16 cellular contexts compared by ENCODE assay signal in the genomic region with DNA sequence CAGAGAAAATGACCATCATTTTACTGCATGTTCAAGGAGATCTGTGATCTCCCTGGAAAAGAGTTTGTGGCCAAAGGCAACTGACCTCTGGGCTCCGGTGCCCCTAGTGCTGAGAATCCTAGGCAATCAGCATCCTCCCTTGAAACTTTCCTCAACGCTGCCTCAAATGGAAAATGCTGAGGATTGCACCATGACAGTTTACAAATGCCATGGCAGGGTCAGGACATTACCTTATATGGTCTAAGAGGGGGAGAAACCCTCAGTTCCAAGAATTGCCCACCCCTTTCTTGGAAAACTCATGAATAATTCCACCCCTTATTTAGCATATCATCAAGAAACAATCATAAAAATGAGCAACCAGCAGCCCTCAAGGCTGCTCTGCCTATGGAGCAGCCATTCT. TPM values are rescaled to one million over a fixed set of nuclear protein-coding genes. Genes with fewer than 3 reads are reported as not detected.
A peak's percentile ranks its signal among the peaks of the same experiment; 100 is the strongest.
DNase-seq lines count a peak whose midpoint lies in the region; ATAC-seq and TF ChIP-seq lines count a peak whose summit lies in the region.
"Had no signal": no experiment of that assay in that cellular context is flagged by ENCODE, and none has a peak within 500 bp of the region (broad histone marks: within the 10 kb centered on the region; RNA-seq: fewer than 3 reads in every experiment).

No MANE protein-coding gene starts in this region.

- H3K36me3 ChIP-seq in Karpas-422 (ENCODE audit: insufficient read depth, low read length) = no peaks in the 10 kb centered on the region
- H3K36me3 ChIP-seq: BLaER1 treated with 17β-estradiol and CSF1 and Interleukin-3, amounts not matched to agents 10 nM and 100 nM; thoracic aorta had no signal

- H3K4me1 ChIP-seq in Karpas-422 (ENCODE audit: low read length) = peaks cover 16% of the 10 kb centered on the region

- H3K9ac ChIP-seq in Karpas-422 (ENCODE audit: low read length) = no peak overlapping the region
- H3K9ac ChIP-seq: BLaER1 treated with 17β-estradiol and CSF1 and Interleukin-3, amounts not matched to agents 10 nM and 100 nM had no signal

- H3K27me3 Mint-ChIP-seq in WTC11 (ENCODE audit: low read depth) = no peaks in the 10 kb centered on the region; the same call in 1 of the 2 replicates

- no peak overlapping the region for H3K27ac ChIP-seq in Karpas-422 (ENCODE audit: low read length)
- H3K27ac ChIP-seq: thoracic aorta had no signal

- H2AFZ ChIP-seq in Karpas-422 (ENCODE audit: low read length) = no peak overlapping the region

- H3K4me3 ChIP-seq in Karpas-422 (ENCODE audit: low read length) = no peak overlapping the region
- H3K4me3 ChIP-seq: BLaER1 treated with 17β-estradiol and CSF1 and Interleukin-3, amounts not matched to agents 10 nM and 100 nM; thoracic aorta had no signal

- no peaks in the 10 kb centered on the region for H3K27me3 ChIP-seq in Karpas-422 (ENCODE audit: low read length)
- H3K27me3 ChIP-seq: BLaER1 treated with 17β-estradiol and CSF1 and Interleukin-3, amounts not matched to agents 10 nM and 100 nM had no signal

- no peak overlapping the region for H3K4me2 ChIP-seq in Karpas-422 (ENCODE audit: low read depth, low read length, poor library complexity, severe bottlenecking)

- no peaks in the 10 kb centered on the region for H4K20me1 ChIP-seq in Karpas-422 (ENCODE audit: insufficient read depth, low read depth, low read length)
- H4K20me1 ChIP-seq: BLaER1 treated with 17β-estradiol and CSF1 and Interleukin-3, amounts not matched to agents 10 nM and 100 nM had no signal

- H3K4me3 Mint-ChIP-seq in WTC11 = no peak overlapping the region

- ATAC-seq in WTC11 = peak; percentile 86
- ATAC-seq in GM19328 (IDR thresholded peaks at IDR 0.05; ENCODE audit: unreplicated experiment) = no peak

- TF ChIP-seq CTCF in WTC11 (IDR thresholded peaks at IDR 0.05) = no peak

- no peaks in the 10 kb centered on the region for H3K9me3 ChIP-seq in Karpas-422 (ENCODE audit: low read length)
- H3K9me3 ChIP-seq: thoracic aorta had no signal

- H3K79me2 ChIP-seq in Karpas-422 (ENCODE audit: low read length) = no peaks in the 10 kb centered on the region

- peak; percentile 50 for DNase-seq in A172 (ENCODE audit: low spot score)
- peak; percentile 53 for DNase-seq in HCEC 1CT
- peak; percentile 42 for DNase-seq in WTC11 (ENCODE audit: low spot score)
- peak; percentile 75 for DNase-seq in iPS DF 4.7 (ENCODE audit: extremely low read depth, low spot score)
- no peak for DNase-seq in NCI-H2196 (lab: John Stamatoyannopoulos, UW; ENCODE audit: unreplicated experiment)
- no peak for DNase-seq in foreskin melanocyte
- DNase-seq in Karpas-422 = no peak
- DNase-seq: activated CD8-positive, alpha-beta memory T cell treated with anti-CD3 and anti-CD28 coated beads, Interleukin-2, amount 50 U/mL, for 4 hours; amygdala; effector memory CD4-positive, alpha-beta T cell; hypothalamus; NCI-H2081; right cardiac atrium had no signal

- H3K27ac Mint-ChIP-seq in WTC11 = no peak overlapping the region; the same call in 1 of the 2 replicates

- H3K4me1 Mint-ChIP-seq in WTC11 = peaks cover 63% of the 10 kb centered on the region

- H3K9me2 ChIP-seq in Karpas-422 (replicated peaks; ENCODE audit: insufficient read depth, low read length) = no peaks in the 10 kb centered on the region

- no peaks in the 10 kb centered on the region for H3K36me3 Mint-ChIP-seq in WTC11

- POLR2A ChIA-PET in WTC11 (lab: Charles Lee) = no interaction called here

- no peaks in the 10 kb centered on the region for H3K9me3 Mint-ChIP-seq in WTC11

- CTCF ChIA-PET in WTC11 (lab: Charles Lee) = interaction anchor here (1.3 kb wide), 2 partner anchors 39 to 184 kb away, joined by 3 to 5 read pairs; no protein-coding TSS in a partner anchor

TF ChIP-seq in WTC11, 78 proteins besides CTCF, POLR2A, EP300 and RAD21 (continues in another document):
- TF ChIP-seq NFATC4 (CRISPR knock-in tag; IDR thresholded peaks at IDR 0.05) = no peak
- TF ChIP-seq ESRRA (CRISPR knock-in tag; IDR thresholded peaks at IDR 0.05; ENCODE audit: borderline replicate concordance) = no peak
- no peak for TF ChIP-seq ZNF219 (CRISPR knock-in tag; IDR thresholded peaks at IDR 0.05; ENCODE audit: borderline replicate concordance)
- TF ChIP-seq KAT7 (CRISPR knock-in tag; IDR thresholded peaks at IDR 0.05; ENCODE audit: borderline replicate concordance) = no peak
- no peak for TF ChIP-seq IRF2 (CRISPR knock-in tag; IDR thresholded peaks at IDR 0.05; ENCODE audit: borderline replicate concordance, low read depth)
- TF ChIP-seq ZNF416 (CRISPR knock-in tag; IDR thresholded peaks at IDR 0.05) = no peak; the same call in 1 of the 2 replicates
- TF ChIP-seq RORB (CRISPR knock-in tag; IDR thresholded peaks at IDR 0.05) = no peak
- no peak for TF ChIP-seq ETV6 (CRISPR knock-in tag; IDR thresholded peaks at IDR 0.05)
- no peak for TF ChIP-seq SOX15 (CRISPR knock-in tag; IDR thresholded peaks at IDR 0.05)
- TF ChIP-seq, protein P1, sequence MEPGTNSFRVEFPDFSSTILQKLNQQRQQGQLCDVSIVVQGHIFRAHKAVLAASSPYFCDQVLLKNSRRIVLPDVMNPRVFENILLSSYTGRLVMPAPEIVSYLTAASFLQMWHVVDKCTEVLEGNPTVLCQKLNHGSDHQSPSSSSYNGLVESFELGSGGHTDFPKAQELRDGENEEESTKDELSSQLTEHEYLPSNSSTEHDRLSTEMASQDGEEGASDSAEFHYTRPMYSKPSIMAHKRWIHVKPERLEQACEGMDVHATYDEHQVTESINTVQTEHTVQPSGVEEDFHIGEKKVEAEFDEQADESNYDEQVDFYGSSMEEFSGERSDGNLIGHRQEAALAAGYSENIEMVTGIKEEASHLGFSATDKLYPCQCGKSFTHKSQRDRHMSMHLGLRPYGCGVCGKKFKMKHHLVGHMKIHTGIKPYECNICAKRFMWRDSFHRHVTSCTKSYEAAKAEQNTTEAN (CRISPR knock-in tag; IDR thresholded peaks at IDR 0.05) = no peak
- TF ChIP-seq JUN (CRISPR knock-in tag; IDR thresholded peaks at IDR 0.05) = no peak
- no peak for TF ChIP-seq ZNF232 (CRISPR knock-in tag; IDR thresholded peaks at IDR 0.05)
- TF ChIP-seq, protein P2, sequence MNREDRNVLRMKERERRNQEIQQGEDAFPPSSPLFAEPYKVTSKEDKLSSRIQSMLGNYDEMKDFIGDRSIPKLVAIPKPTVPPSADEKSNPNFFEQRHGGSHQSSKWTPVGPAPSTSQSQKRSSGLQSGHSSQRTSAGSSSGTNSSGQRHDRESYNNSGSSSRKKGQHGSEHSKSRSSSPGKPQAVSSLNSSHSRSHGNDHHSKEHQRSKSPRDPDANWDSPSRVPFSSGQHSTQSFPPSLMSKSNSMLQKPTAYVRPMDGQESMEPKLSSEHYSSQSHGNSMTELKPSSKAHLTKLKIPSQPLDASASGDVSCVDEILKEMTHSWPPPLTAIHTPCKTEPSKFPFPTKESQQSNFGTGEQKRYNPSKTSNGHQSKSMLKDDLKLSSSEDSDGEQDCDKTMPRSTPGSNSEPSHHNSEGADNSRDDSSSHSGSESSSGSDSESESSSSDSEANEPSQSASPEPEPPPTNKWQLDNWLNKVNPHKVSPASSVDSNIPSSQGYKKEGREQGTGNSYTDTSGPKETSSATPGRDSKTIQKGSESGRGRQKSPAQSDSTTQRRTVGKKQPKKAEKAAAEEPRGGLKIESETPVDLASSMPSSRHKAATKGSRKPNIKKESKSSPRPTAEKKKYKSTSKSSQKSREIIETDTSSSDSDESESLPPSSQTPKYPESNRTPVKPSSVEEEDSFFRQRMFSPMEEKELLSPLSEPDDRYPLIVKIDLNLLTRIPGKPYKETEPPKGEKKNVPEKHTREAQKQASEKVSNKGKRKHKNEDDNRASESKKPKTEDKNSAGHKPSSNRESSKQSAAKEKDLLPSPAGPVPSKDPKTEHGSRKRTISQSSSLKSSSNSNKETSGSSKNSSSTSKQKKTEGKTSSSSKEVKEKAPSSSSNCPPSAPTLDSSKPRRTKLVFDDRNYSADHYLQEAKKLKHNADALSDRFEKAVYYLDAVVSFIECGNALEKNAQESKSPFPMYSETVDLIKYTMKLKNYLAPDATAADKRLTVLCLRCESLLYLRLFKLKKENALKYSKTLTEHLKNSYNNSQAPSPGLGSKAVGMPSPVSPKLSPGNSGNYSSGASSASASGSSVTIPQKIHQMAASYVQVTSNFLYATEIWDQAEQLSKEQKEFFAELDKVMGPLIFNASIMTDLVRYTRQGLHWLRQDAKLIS (CRISPR knock-in tag; IDR thresholded peaks at IDR 0.05; ENCODE audit: borderline replicate concordance) = no peak
- TF ChIP-seq, protein P3, sequence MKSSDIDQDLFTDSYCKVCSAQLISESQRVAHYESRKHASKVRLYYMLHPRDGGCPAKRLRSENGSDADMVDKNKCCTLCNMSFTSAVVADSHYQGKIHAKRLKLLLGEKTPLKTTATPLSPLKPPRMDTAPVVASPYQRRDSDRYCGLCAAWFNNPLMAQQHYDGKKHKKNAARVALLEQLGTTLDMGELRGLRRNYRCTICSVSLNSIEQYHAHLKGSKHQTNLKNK (CRISPR knock-in tag; IDR thresholded peaks at IDR 0.05) = no peak

RNA-seq across cellular contexts. Expression of a gene that starts 48.3 kb away (rescaled TPM):
- 75.7 and 87.6 TPM in 2 replicates for total RNA-seq in A172 (2014; rRNA removed; shearing (Covaris generic))
- 0.07 to 0.18 TPM (median 0.07 TPM) in 3 replicates for total RNA-seq in WTC11 (2021)
- total RNA-seq in Karpas-422 (2014; rRNA removed; shearing (Covaris generic); ENCODE audit: low replicate concordance) = 0.40 and 0.48 TPM in 2 replicates
- total RNA-seq: thoracic aorta had no signal

Comparison
In these comparisons a context has a peak if more than half of its experiments do, and no peak if none do; other contexts are left out.
1. DNase-seq: peak in A172 (single experiment), HCEC 1CT (single experiment), WTC11 (single experiment) and iPS DF 4.7 (single experiment); none in NCI-H2196 (single experiment), foreskin melanocyte (single experiment) and Karpas-422 (single experiment).
2. RNA of a gene that starts 48.3 kb away (total RNA-seq): 75.7 to 87.6 TPM in A172; 0.40 to 0.48 TPM in Karpas-422 and 0.07 to 0.18 TPM in WTC11; every median in the first group is over 10 times any median in the second.